Comparison of ENCODE assay signal across 13 cellular contexts in the genomic region with DNA sequence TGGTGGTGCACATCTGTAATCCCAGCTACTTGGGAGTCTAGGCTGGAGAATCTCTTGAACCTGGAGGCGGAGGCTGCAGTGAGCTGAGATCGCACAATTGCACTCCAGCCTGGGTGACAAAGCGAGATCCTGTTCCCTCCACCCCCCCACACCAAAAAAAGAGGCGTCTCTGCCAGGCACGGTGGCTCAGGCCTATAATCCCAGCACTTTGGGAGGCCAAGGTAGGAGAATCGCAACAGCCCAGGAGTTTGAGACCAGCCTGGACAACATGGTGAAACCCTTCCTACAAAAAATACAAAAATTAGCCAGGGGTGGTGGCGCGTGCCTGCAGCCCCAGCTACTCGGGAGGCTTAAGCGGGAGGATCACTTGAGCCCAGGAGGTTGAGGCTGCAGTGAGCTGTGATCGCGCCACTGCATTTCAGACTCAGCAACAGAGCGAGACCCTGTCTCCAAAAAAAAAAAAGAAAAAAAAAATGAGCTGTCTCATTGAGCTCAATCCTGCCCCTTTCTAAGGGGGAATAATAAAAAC. TPM values are rescaled to one million over a fixed set of nuclear protein-coding genes. Genes with fewer than 3 reads are reported as not detected.
DNase-seq lines count a peak whose midpoint lies in the region; ATAC-seq and TF ChIP-seq lines count a peak whose summit lies in the region.
"Had no signal": no experiment of that assay in that cellular context is flagged by ENCODE, and none has a peak within 500 bp of the region (broad histone marks: within the 10 kb centered on the region; RNA-seq: fewer than 3 reads in every experiment).

No MANE protein-coding gene starts in this region.

- no peak overlapping the region for H2AFZ ChIP-seq in GM23338
- H2AFZ ChIP-seq in OCI-LY3 (ENCODE audit: low read depth, low read length): no peak overlapping the region

- H3K36me3 ChIP-seq in GM23338 (ENCODE audit: insufficient read depth) (no peaks in the 10 kb centered on the region), OCI-LY3 (replicated peaks; ENCODE audit: low read depth, low read length) (peaks cover 2% of the 10 kb centered on the region), skeletal muscle tissue (ENCODE audit: control insufficient read depth in 3 of 3, insufficient read depth in 3 of 3, low read length in 3 of 3) (no peaks in the 10 kb centered on the region)

- H3K9me3 Mint-ChIP-seq in GM23338: no peaks in the 10 kb centered on the region
- H3K9me3 Mint-ChIP-seq in naive thymus-derived CD8-positive, alpha-beta T cell: no peaks in the 10 kb centered on the region
- H3K9me3 Mint-ChIP-seq: stimulated activated naive CD8-positive, alpha-beta T cell treated with anti-CD3 and anti-CD28 coated beads, Interleukin-15, Interleukin-2, amounts not matched to agents 100 ng/mL and 50 ng/mL, for 24 hours had no signal

- 0 out of 2 replicates have a peak overlapping the region, but pooled peaks have one; percentile 91 for H3K4me2 ChIP-seq in GM23338
- H3K4me2 ChIP-seq in OCI-LY3 (ENCODE audit: low read length): peak overlapping the region; percentile 85

- ATAC-seq in GM23338 (no peak), GM21723 (IDR thresholded peaks at IDR 0.05; ENCODE audit: unreplicated experiment) (no peak)
- ATAC-seq in naive thymus-derived CD8-positive, alpha-beta T cell: no peak

- H3K4me1 ChIP-seq in GM23338 (ENCODE audit: insufficient read depth): peaks cover 6% of the 10 kb centered on the region; the same call in 1 of the 2 replicates
- H3K4me1 ChIP-seq in OCI-LY3 (ENCODE audit: low read length): peaks cover 8% of the 10 kb centered on the region
- peaks cover 41 to 57% (median 44%) of the 10 kb centered on the region in 3 donors for H3K4me1 ChIP-seq in skeletal muscle tissue (ENCODE audit: control insufficient read depth in 3 of 3, insufficient read depth in 3 of 3, low read length in 3 of 3)

- H3K36me3 Mint-ChIP-seq in GM23338 (ENCODE audit: low read depth): no peaks in the 10 kb centered on the region
- H3K36me3 Mint-ChIP-seq in naive thymus-derived CD8-positive, alpha-beta T cell: peaks cover 0 to 23% (median 0%) of the 10 kb centered on the region in 3 donors

- no peak overlapping the region for H3K27ac Mint-ChIP-seq in GM23338
- no peak overlapping the region for H3K27ac Mint-ChIP-seq in naive thymus-derived CD8-positive, alpha-beta T cell
- H3K27ac Mint-ChIP-seq: stimulated activated naive CD8-positive, alpha-beta T cell treated with anti-CD3 and anti-CD28 coated beads, Interleukin-15, Interleukin-2, amounts not matched to agents 100 ng/mL and 50 ng/mL, for 24 hours had no signal

- H3F3A ChIP-seq in GM23338 (replicated peaks; ENCODE audit: low read depth): peaks cover 3% of the 10 kb centered on the region; the same call in 1 of the 2 replicates

- H3K27me3 ChIP-seq in GM23338 (ENCODE audit: insufficient read depth) (peaks cover 12% of the 10 kb centered on the region), OCI-LY3 (ENCODE audit: low read depth, low read length) (no peaks in the 10 kb centered on the region), skeletal muscle tissue (ENCODE audit: control insufficient read depth in 3 of 3, insufficient read depth in 3 of 3, low read length in 3 of 3) (no peaks in the 10 kb centered on the region)

- H3K9ac ChIP-seq in OCI-LY3 (ENCODE audit: low read length) (no peak overlapping the region), skeletal muscle tissue (ENCODE audit: low read depth in 1 of 3, low read length in 3 of 3) (peak overlapping the region in 2 of 3 donors; percentile 75 to 81)

- H4K20me1 ChIP-seq in GM23338 (replicated peaks; ENCODE audit: insufficient read depth) (peaks cover 47% of the 10 kb centered on the region), OCI-LY3 (ENCODE audit: insufficient read depth, low read length) (peaks cover 11% of the 10 kb centered on the region)

- no peaks in the 10 kb centered on the region for H3K9me3 ChIP-seq in OCI-LY3 (ENCODE audit: insufficient read depth, low read length)
- no peaks in the 10 kb centered on the region for H3K9me3 ChIP-seq in skeletal muscle tissue (ENCODE audit: control insufficient read depth in 3 of 3, low read length in 3 of 3)

- no peak overlapping the region for H3K27ac ChIP-seq in GM23338 (ENCODE audit: low read depth)
- no peak overlapping the region for H3K27ac ChIP-seq in OCI-LY3 (ENCODE audit: low read length)
- H3K27ac ChIP-seq in skeletal muscle tissue (ENCODE audit: low read depth, low read length): peak overlapping the region; percentile 98

- peaks cover 8% of the 10 kb centered on the region; the same call in 2 of the 3 replicates for H3K4me1 Mint-ChIP-seq in GM23338
- peaks cover 18 to 44% (median 41%) of the 10 kb centered on the region in 4 donors for H3K4me1 Mint-ChIP-seq in naive thymus-derived CD8-positive, alpha-beta T cell

- H3K79me2 ChIP-seq in GM23338 (replicated peaks; ENCODE audit: insufficient read depth) (peaks cover 60% of the 10 kb centered on the region), OCI-LY3 (ENCODE audit: low read length) (peaks cover 63% of the 10 kb centered on the region)

- H3K27me3 Mint-ChIP-seq in GM23338 (ENCODE audit: insufficient read depth, low read depth, poor library complexity): peaks cover 7% of the 10 kb centered on the region
- no peaks in the 10 kb centered on the region for H3K27me3 Mint-ChIP-seq in naive thymus-derived CD8-positive, alpha-beta T cell
- H3K27me3 Mint-ChIP-seq: stimulated activated naive CD8-positive, alpha-beta T cell treated with anti-CD3 and anti-CD28 coated beads, Interleukin-15, Interleukin-2, amounts not matched to agents 100 ng/mL and 50 ng/mL, for 24 hours had no signal

- POLR2A ChIA-PET in naive thymus-derived CD8-positive, alpha-beta T cell (lab: Charles Lee): interaction anchor here (0.6 to 1.5 kb wide), 6 partner anchors 65 to 243 kb away, joined by 3 to 4 read pairs (median 4); a partner anchor contains a TSS

- no peak overlapping the region for H3K4me3 ChIP-seq in GM23338
- H3K4me3 ChIP-seq in OCI-LY3 (ENCODE audit: low read length): no peak overlapping the region
- peak overlapping the region; percentile 55 to 95 for H3K4me3 ChIP-seq in foreskin fibroblast (ENCODE audit: low read depth in 1 of 2, low read length in 2 of 2)
- H3K4me3 ChIP-seq in skeletal muscle tissue (ENCODE audit: low read length in 3 of 3): peak overlapping the region in 1 of 3 donors; percentile 71

- no peak overlapping the region for H3K4me3 Mint-ChIP-seq in GM23338
- peak overlapping the region in 1 of 10 donors; percentile 24 for H3K4me3 Mint-ChIP-seq in naive thymus-derived CD8-positive, alpha-beta T cell
- H3K4me3 Mint-ChIP-seq: stimulated activated naive CD8-positive, alpha-beta T cell treated with anti-CD3 and anti-CD28 coated beads, Interleukin-15, Interleukin-2, amounts not matched to agents 100 ng/mL and 50 ng/mL, for 24 hours had no signal

- H3K9me2 ChIP-seq in GM23338 (ENCODE audit: insufficient read depth): no peaks in the 10 kb centered on the region

- no peak for TF ChIP-seq CTCF in GM23338 (conservative IDR thresholded peaks at IDR 0.05; ENCODE audit: low read depth in 2 of 2)
- no peak for TF ChIP-seq CTCF in OCI-LY3 (IDR thresholded peaks at IDR 0.05; ENCODE audit: low read depth, low read length)
- no peak for TF ChIP-seq CTCF in foreskin fibroblast (IDR thresholded peaks at IDR 0.05; ENCODE audit: low read depth, low read length)

- DNase-seq in GM23338 (ENCODE audit: low spot score) (no peak), foreskin fibroblast (no peak), RKO (ENCODE audit: low spot score) (no peak)
- DNase-seq in naive thymus-derived CD8-positive, alpha-beta T cell: no peak
- DNase-seq: activated naive CD4-positive, alpha-beta T cell treated with anti-CD3 and anti-CD28 coated beads, Interleukin-2, amount 50 U/mL, for 16 hours; Calu3; NCI-H2107; NK-92 treated with Interleukin-12 subunit alpha and Interleukin-12 subunit beta, amount 100 ng/mL, for 24 hours; T-helper 2 cell had no signal

TF ChIP-seq in GM23338, 12 proteins besides CTCF, POLR2A, EP300 and RAD21 (continues in another document):
- no peak for TF ChIP-seq ZNF331 (CRISPR knock-in tag; IDR thresholded peaks at IDR 0.05; ENCODE audit: low read depth)
- TF ChIP-seq NANOG (IDR thresholded peaks at IDR 0.05; ENCODE audit: borderline replicate concordance): no peak
- TF ChIP-seq JUNB (IDR thresholded peaks at IDR 0.05; ENCODE audit: unreplicated experiment): no peak
- no peak for TF ChIP-seq STAT1 (IDR thresholded peaks at IDR 0.05; ENCODE audit: unreplicated experiment)

RNA-seq across cellular contexts. Expression of a gene that starts 1.8 kb away (rescaled TPM):
- 96.9 and 101 TPM in 2 replicates for total RNA-seq in GM23338 (2014; rRNA removed; shearing (Covaris generic))
- polyA plus RNA-seq in GM23338 (2016; fragmentation: Nextera tagmentation; extraction: Ambion mirVana): 39.4 and 41.2 TPM in 2 replicates
- total RNA-seq in skeletal muscle tissue: 66.8 TPM
- total RNA-seq in naive thymus-derived CD8-positive, alpha-beta T cell: 10 to 100 TPM; 50.7 to 57.4 TPM
- 10 to 100 TPM; 45.9 to 60.7 (median 55.4) TPM for polyA plus RNA-seq in naive thymus-derived CD8-positive, alpha-beta T cell

RNA-seq across cellular contexts. Expression of a gene that starts 3.1 kb away (rescaled TPM):
- 5.6 and 6.6 TPM in 2 replicates for total RNA-seq in GM23338 (2014; rRNA removed; shearing (Covaris generic))
- 2.8 and 3.3 TPM in 2 replicates for polyA plus RNA-seq in GM23338 (2016; fragmentation: Nextera tagmentation; extraction: Ambion mirVana)
- 4.2 TPM for total RNA-seq in skeletal muscle tissue
- 10 to 100 TPM; 11.8 to 14.3 TPM for total RNA-seq in naive thymus-derived CD8-positive, alpha-beta T cell
- 1 to 10 TPM; 2.3 to 7.4 (median 3.0) TPM for polyA plus RNA-seq in naive thymus-derived CD8-positive, alpha-beta T cell

RNA-seq across cellular contexts. Expression of a gene that starts 49.3 kb away (rescaled TPM):
- total RNA-seq in GM23338 (2014; rRNA removed; shearing (Covaris generic)): 0.69 TPM in 1 of 2 replicates, not detected in the other
- 1.1 and 1.5 TPM in 2 replicates for polyA plus RNA-seq in GM23338 (2016; fragmentation: Nextera tagmentation; extraction: Ambion mirVana)
- not detected for total RNA-seq in skeletal muscle tissue
- total RNA-seq in naive thymus-derived CD8-positive, alpha-beta T cell: under 1 TPM; 0.52 to 0.73 TPM
- polyA plus RNA-seq in naive thymus-derived CD8-positive, alpha-beta T cell: under 1 TPM; 0.68 to 0.97 (median 0.68) TPM

Comparison
In these comparisons a context has a peak if more than half of its experiments do, and no peak if none do; other contexts are left out.
1. H3K4me3 ChIP-seq: peak in foreskin fibroblast (2 of 2); none in GM23338 (single experiment) and OCI-LY3 (single experiment).